ENCODE assay signal across 17 cellular contexts in genomic region chr18:49226935-49227334, GRCh38.
A peak's percentile ranks its signal among the peaks of the same experiment; 100 is the strongest.
DNase-seq lines count a peak whose midpoint lies in the region; ATAC-seq and TF ChIP-seq lines count a peak whose summit lies in the region.
"Had no signal": no experiment of that assay in that cellular context is flagged by ENCODE, and none has a peak within 500 bp of the region (broad histone marks: within the 10 kb centered on the region; RNA-seq: fewer than 3 reads in every experiment).

No MANE protein-coding gene starts in this region.

- peak overlapping the region; percentile 25 for H3K4me3 Mint-ChIP-seq in T-helper 2 cell treated with Interferon-gamma antibody and Interleukin-4, amounts not matched to agents 5 μg/mL and 100 μg/mL, for 36 hours
- H3K4me3 Mint-ChIP-seq in T-helper 17 cell: no peak overlapping the region
- H3K4me3 Mint-ChIP-seq: IgD-negative memory B cell had no signal

- no peak for DNase-seq in T-helper 2 cell treated with Interferon-gamma antibody and Interleukin-4, amounts not matched to agents 5 μg/mL and 100 μg/mL, for 36 hours (ENCODE audit: low spot score)
- DNase-seq in T-helper 2 cell: no peak
- DNase-seq in A673 (ENCODE audit: low spot score): no peak
- DNase-seq in T-helper 17 cell: no peak
- DNase-seq in fibroblast of the aortic adventitia (ENCODE audit: low read depth): peak; percentile 47
- DNase-seq in KG1 (lab: John Stamatoyannopoulos, UW): no peak
- DNase-seq: 8988T, DMS153, H7, NCI-H187, NCI-H345, NCI-H526 treated with DMSO at 0.1 percent for 48 hours, SHP77 treated with DMSO at 0.1 percent for 48 hours had no signal

- ATAC-seq in T-helper 17 cell (no peak), GM19463 (IDR thresholded peaks at IDR 0.05; ENCODE audit: unreplicated experiment) (no peak), HG03097 (IDR thresholded peaks at IDR 0.05; ENCODE audit: low FRiP score, unreplicated experiment) (no peak)

- no peaks in the 10 kb centered on the region for H3K9me3 Mint-ChIP-seq in T-helper 2 cell treated with Interferon-gamma antibody and Interleukin-4, amounts not matched to agents 5 μg/mL and 100 μg/mL, for 36 hours
- H3K9me3 Mint-ChIP-seq: IgD-negative memory B cell had no signal

- H3K4me1 ChIP-seq in A673 (ENCODE audit: insufficient read depth, low read length, poor library complexity, severe bottlenecking): peaks cover 65% of the 10 kb centered on the region

- H3K27ac ChIP-seq in A673 (ENCODE audit: low read depth, low read length, poor library complexity, severe bottlenecking): peak overlapping the region; percentile 74
- H3K27ac ChIP-seq: BLaER1 treated with 17β-estradiol and CSF1 and Interleukin-3, amounts not matched to agents 10 nM and 100 nM had no signal

- H3K27me3 ChIP-seq in A673 (replicated peaks; ENCODE audit: insufficient read depth, low read depth, low read length, poor library complexity): no peaks in the 10 kb centered on the region
- H3K27me3 ChIP-seq: BLaER1 treated with 17β-estradiol and CSF1 and Interleukin-3, amounts not matched to agents 10 nM and 100 nM had no signal

- CTCF ChIA-PET in A673 (lab: Charles Lee): no interaction called here

- H3K36me3 ChIP-seq in A673 (ENCODE audit: insufficient read depth, low read length, poor library complexity, severe bottlenecking): no peaks in the 10 kb centered on the region

- peaks cover 21% of the 10 kb centered on the region for H3K36me3 Mint-ChIP-seq in T-helper 2 cell treated with Interferon-gamma antibody and Interleukin-4, amounts not matched to agents 5 μg/mL and 100 μg/mL, for 36 hours (ENCODE audit: low read depth)
- peaks cover 3% of the 10 kb centered on the region for H3K36me3 Mint-ChIP-seq in T-helper 17 cell (ENCODE audit: low read depth)

- H3K27ac Mint-ChIP-seq in T-helper 2 cell treated with Interferon-gamma antibody and Interleukin-4, amounts not matched to agents 5 μg/mL and 100 μg/mL, for 36 hours: peak overlapping the region; percentile 87
- H3K27ac Mint-ChIP-seq in T-helper 17 cell: peak overlapping the region; percentile 84
- H3K27ac Mint-ChIP-seq: IgD-negative memory B cell had no signal

- no TSS peak for BruUV-seq in A673 (replicated peaks; lab: Mats Ljungman, UMichigan)

- no peaks in the 10 kb centered on the region for H3K9me3 ChIP-seq in A673 (ENCODE audit: low read depth, low read length, poor library complexity, severe bottlenecking)
- H3K9me3 ChIP-seq in T-helper 17 cell (ENCODE audit: control insufficient read depth, low read length, poor library complexity, severe bottlenecking): no peaks in the 10 kb centered on the region
- H3K9me3 ChIP-seq: BLaER1 treated with 17β-estradiol and CSF1 and Interleukin-3, amounts not matched to agents 10 nM and 100 nM had no signal

- no peak for TF ChIP-seq CTCF in A673 (conservative IDR thresholded peaks at IDR 0.05; ENCODE audit: low read depth, low read length)
- TF ChIP-seq CTCF in fibroblast of the aortic adventitia (IDR thresholded peaks at IDR 0.05; ENCODE audit: insufficient read depth, low read length): no peak

- no peaks in the 10 kb centered on the region for H3K27me3 Mint-ChIP-seq in T-helper 2 cell treated with Interferon-gamma antibody and Interleukin-4, amounts not matched to agents 5 μg/mL and 100 μg/mL, for 36 hours (ENCODE audit: low read depth)
- no peaks in the 10 kb centered on the region for H3K27me3 Mint-ChIP-seq in T-helper 17 cell
- H3K27me3 Mint-ChIP-seq: IgD-negative memory B cell had no signal

- H3K4me3 ChIP-seq in A673 (ENCODE audit: low read depth, low read length, poor library complexity, severe bottlenecking) (no peak overlapping the region), fibroblast of the aortic adventitia (ENCODE audit: low read depth, low read length) (no peak overlapping the region)
- H3K4me3 ChIP-seq: BLaER1 treated with 17β-estradiol and CSF1 and Interleukin-3, amounts not matched to agents 10 nM and 100 nM had no signal

- POLR2A ChIA-PET in A673 (lab: Charles Lee; ENCODE audit: low non-redundant PET): no interaction called here

- intact Hi-C loops in A673 (cut with micrococcal nuclease; ENCODE audit: unreplicated experiment): loop anchor here (5.0 kb wide), 1 partner anchor 280 kb away; no protein-coding TSS in a partner anchor

- H3K4me1 Mint-ChIP-seq in T-helper 2 cell treated with Interferon-gamma antibody and Interleukin-4, amounts not matched to agents 5 μg/mL and 100 μg/mL, for 36 hours (ENCODE audit: low read depth): peaks cover 46% of the 10 kb centered on the region
- H3K4me1 Mint-ChIP-seq in T-helper 17 cell: peaks cover 23% of the 10 kb centered on the region
